20 cellular contexts compared by ENCODE assay signal in genomic region chr22:25358421-25359170, GRCh38.
"Had no signal": no experiment of that assay in that cellular context is flagged by ENCODE, and none has a peak within 500 bp of the region (broad histone marks: within the 10 kb centered on the region; RNA-seq: fewer than 3 reads in every experiment).

No MANE protein-coding gene starts in this region.

- H3K4me3 ChIP-seq: adrenal gland, colonic mucosa, dorsolateral prefrontal cortex, esophagus muscularis mucosa, gastrocnemius medialis, lower lobe of right lung, psoas muscle, right atrium auricular region, SJCRH30, skin epidermis, thoracic aorta, upper lobe of left lung had no signal

- DNase-seq: activated CD4-positive, alpha-beta T cell treated with anti-CD3 and anti-CD28 coated beads, Interleukin-2, amount 10 ng/mL, durations not matched to agents 7 days and 5 days; activated CD4-positive, CD25-positive, alpha-beta regulatory T cell treated with anti-CD3 and anti-CD28 coated beads, Interleukin-2, amount 50 U/mL, for 72 hours; activated T-cell treated with anti-CD3 and anti-CD28 coated beads, Interleukin-2, amount 50 U/mL, for 72 hours; colonic mucosa; islet precursor cell; left colon; naive thymus-derived CD4-positive, alpha-beta T cell; psoas muscle; SJCRH30; stimulated activated naive B cell treated with anti-CD40 and anti-IgM and Interleukin-4, amounts not matched to agents 10 μg/mL and 1 μg/mL and 100 μg/mL, for 72 hours; WERI-Rb-1 had no signal

- H3K27me3 ChIP-seq: adrenal gland, colonic mucosa, dorsolateral prefrontal cortex, esophagus muscularis mucosa, gastrocnemius medialis, right atrium auricular region, SJCRH30, upper lobe of left lung had no signal

- H3K36me3 ChIP-seq: colonic mucosa had no signal

- H3K27ac ChIP-seq: adrenal gland, colonic mucosa, dorsolateral prefrontal cortex, esophagus muscularis mucosa, gastrocnemius medialis, lower lobe of right lung, psoas muscle, right atrium auricular region, SJCRH30, skin epidermis, thoracic aorta, upper lobe of left lung, WERI-Rb-1 had no signal

- H3K4me1 ChIP-seq: adrenal gland, colonic mucosa, psoas muscle, SJCRH30 had no signal

- ATAC-seq: activated T-cell treated with anti-CD3 and anti-CD28 coated beads, Interleukin-2, amount 50 U/mL, for 72 hours; gastrocnemius medialis; left colon; lower lobe of right lung; naive thymus-derived CD4-positive, alpha-beta T cell; psoas muscle; stimulated activated naive B cell treated with anti-CD40 and anti-IgM and Interleukin-4, amounts not matched to agents 10 μg/mL and 1 μg/mL and 100 μg/mL, for 72 hours had no signal

- H3K9me3 ChIP-seq: adrenal gland, colonic mucosa, esophagus muscularis mucosa, gastrocnemius medialis, lower lobe of right lung, psoas muscle, right atrium auricular region, SJCRH30, thoracic aorta, upper lobe of left lung had no signal
